ENCODE assay signal across 8 cellular contexts in the genomic region with DNA sequence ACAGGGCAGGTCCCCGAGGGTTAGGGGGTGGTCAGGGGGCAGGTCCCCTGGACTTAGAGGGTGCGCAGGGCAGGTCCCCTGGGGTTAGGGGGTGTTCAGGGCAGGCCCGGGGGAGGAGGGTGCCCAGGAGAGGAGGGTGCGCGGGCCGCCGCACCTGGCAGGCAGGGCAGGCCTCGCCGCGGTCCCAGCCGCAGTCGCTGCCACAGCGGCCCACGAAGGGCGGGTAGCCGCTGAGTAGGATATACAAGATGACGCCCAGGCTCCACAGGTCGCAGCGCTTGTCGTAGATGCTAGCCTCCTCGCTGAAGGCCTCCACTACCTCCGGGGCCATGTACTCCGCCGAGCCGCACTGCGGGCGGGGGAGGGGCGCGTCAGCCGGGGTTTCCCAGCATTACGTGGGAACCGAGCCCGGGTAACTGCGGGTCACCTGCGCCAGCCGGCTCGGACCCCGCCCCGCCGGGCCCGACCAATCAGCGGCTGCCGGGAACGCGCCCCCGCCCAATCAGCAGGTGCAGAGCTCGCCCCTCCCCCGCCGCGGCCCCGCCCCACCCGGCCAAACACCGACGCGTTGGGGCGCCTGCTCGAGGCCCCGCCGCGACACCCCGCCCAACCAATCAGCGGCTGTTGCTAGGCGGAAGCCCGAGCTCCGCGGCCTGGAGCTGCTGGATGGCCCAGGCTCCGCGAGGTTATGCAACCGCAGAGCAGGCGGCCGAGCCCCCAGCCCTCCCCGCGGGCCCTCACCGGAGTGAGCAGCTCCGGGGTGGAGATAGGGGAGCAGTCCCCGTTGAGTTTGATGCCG. TPM values are rescaled to one million over a fixed set of nuclear protein-coding genes. Genes with fewer than 3 reads are reported as not detected.
DNase-seq lines count a peak whose midpoint lies in the region; ATAC-seq and TF ChIP-seq lines count a peak whose summit lies in the region.

No MANE protein-coding gene starts in this region.

- no peak for TF ChIP-seq CTCF in RWPE1 (conservative IDR thresholded peaks at IDR 0.05; ENCODE audit: low read depth)
- no peak for TF ChIP-seq CTCF in fibroblast of villous mesenchyme (IDR thresholded peaks at IDR 0.05; ENCODE audit: insufficient read depth, low read depth, low read length)
- no peak for TF ChIP-seq CTCF in neural cell (IDR thresholded peaks at IDR 0.05; ENCODE audit: poor library complexity, severe bottlenecking)

- H3K4me2 ChIP-seq in Karpas-422 (ENCODE audit: low read depth, low read length, poor library complexity, severe bottlenecking) = peak overlapping the region; percentile 74
- peak overlapping the region; percentile 55 for H3K4me2 ChIP-seq in neural cell (ENCODE audit: low read length)

- H3K9me2 ChIP-seq in Karpas-422 (replicated peaks; ENCODE audit: insufficient read depth, low read length) = no peaks in the 10 kb centered on the region
- no peaks in the 10 kb centered on the region for H3K9me2 ChIP-seq in neural cell (ENCODE audit: insufficient read depth, low read length)

- no peaks in the 10 kb centered on the region for H3F3A ChIP-seq in neural cell (ENCODE audit: insufficient read depth, low read length, poor library complexity, severe bottlenecking)

- H3K4me3 Mint-ChIP-seq in stimulated activated naive CD8-positive, alpha-beta T cell treated with anti-CD3 and anti-CD28 coated beads, Interleukin-15, amount 100 ng/mL, for 72 hours = peak overlapping the region; percentile 85 to 97

- H4K20me1 ChIP-seq in Karpas-422 (ENCODE audit: insufficient read depth, low read depth, low read length) (peaks cover 56% of the 10 kb centered on the region), neural cell (ENCODE audit: insufficient read depth) (no peaks in the 10 kb centered on the region)

- H3K9ac ChIP-seq in Karpas-422 (ENCODE audit: low read length) (peak overlapping the region; percentile 69), neural cell (ENCODE audit: low read length) (peak overlapping the region; percentile 64)

- no peak overlapping the region for H2AFZ ChIP-seq in Karpas-422 (ENCODE audit: low read length)
- peak overlapping the region; percentile 21 for H2AFZ ChIP-seq in neural cell (ENCODE audit: low read depth, low read length)

- H3K27ac ChIP-seq in Karpas-422 (ENCODE audit: low read length) (peak overlapping the region; percentile 93), RWPE1 (peak overlapping the region; percentile 100), neural cell (ENCODE audit: low read length) (peak overlapping the region; percentile 79)

- peak overlapping the region; percentile 59 for H3K4me3 ChIP-seq in Karpas-422 (ENCODE audit: low read length)
- peak overlapping the region; percentile 18 for H3K4me3 ChIP-seq in fibroblast of villous mesenchyme (ENCODE audit: low read depth, low read length)
- peak overlapping the region; percentile 64 for H3K4me3 ChIP-seq in neural cell (ENCODE audit: low read length)

- DNase-seq in DMS 273 (lab: John Stamatoyannopoulos, UW; ENCODE audit: unreplicated experiment) = peak; percentile 99
- peak; percentile 98 for DNase-seq in Karpas-422
- peak; percentile 99 for DNase-seq in RWPE1 (ENCODE audit: low spot score)
- peak; percentile 99 for DNase-seq in activated gamma-delta T cell treated with Interleukin-2 at 50 U/mL for 16 hours
- peak; percentile 96 for DNase-seq in fibroblast of villous mesenchyme (ENCODE audit: low read depth)
- DNase-seq in stimulated activated naive CD8-positive, alpha-beta T cell treated with anti-CD3 and anti-CD28 coated beads, Interleukin-15, amount 100 ng/mL, for 72 hours = peak; percentile 99

- H3K9me3 ChIP-seq in Karpas-422 (ENCODE audit: low read length) (no peaks in the 10 kb centered on the region), neural cell (ENCODE audit: low read length) (no peaks in the 10 kb centered on the region)

- POLR2A ChIA-PET in RWPE1 (lab: Yijun Ruan, JAX; ENCODE audit: low non-redundant PET) = interaction anchor here (0.6 kb wide), 1 partner anchor 10 kb away, joined by 4 read pairs; no protein-coding TSS in a partner anchor

- peak; percentile 19 for TF ChIP-seq RAD21 in neural cell (conservative IDR thresholded peaks at IDR 0.05)

- H3K79me2 ChIP-seq in Karpas-422 (ENCODE audit: low read length) = 0 out of 2 replicates have a peak, but pooled peaks cover 4% of the 10 kb centered on the region
- H3K79me2 ChIP-seq in neural cell (replicated peaks; ENCODE audit: insufficient read depth, low read length) = no peaks in the 10 kb centered on the region

- no peaks in the 10 kb centered on the region for H3K9me3 Mint-ChIP-seq in stimulated activated naive CD8-positive, alpha-beta T cell treated with anti-CD3 and anti-CD28 coated beads, Interleukin-15, amount 100 ng/mL, for 72 hours

- no peaks in the 10 kb centered on the region for H3K27me3 ChIP-seq in Karpas-422 (ENCODE audit: low read length)
- H3K27me3 ChIP-seq in neural cell (ENCODE audit: insufficient read depth, low read depth, low read length) = no peaks in the 10 kb centered on the region

- CTCF ChIA-PET in RWPE1 (lab: Yijun Ruan, JAX) = interaction anchor here (0.6 to 1.4 kb wide), 2 partner anchors 28 to 178 kb away, joined by 3 to 4 read pairs; no protein-coding TSS in a partner anchor

- ATAC-seq in GM21717 (IDR thresholded peaks at IDR 0.05; ENCODE audit: unreplicated experiment) = peak; percentile 40
- peak; percentile 92 for ATAC-seq in stimulated activated naive CD8-positive, alpha-beta T cell treated with anti-CD3 and anti-CD28 coated beads, Interleukin-15, amount 100 ng/mL, for 72 hours

- H3K4me1 Mint-ChIP-seq in stimulated activated naive CD8-positive, alpha-beta T cell treated with anti-CD3 and anti-CD28 coated beads, Interleukin-15, amount 100 ng/mL, for 72 hours = peaks cover 74% of the 10 kb centered on the region

- peak overlapping the region; percentile 95 to 99 for H3K27ac Mint-ChIP-seq in stimulated activated naive CD8-positive, alpha-beta T cell treated with anti-CD3 and anti-CD28 coated beads, Interleukin-15, amount 100 ng/mL, for 72 hours

- H3K27me3 Mint-ChIP-seq in stimulated activated naive CD8-positive, alpha-beta T cell treated with anti-CD3 and anti-CD28 coated beads, Interleukin-15, amount 100 ng/mL, for 72 hours = no peaks in the 10 kb centered on the region

- peaks cover 96% of the 10 kb centered on the region for H3K4me1 ChIP-seq in Karpas-422 (ENCODE audit: low read length)

- H3K36me3 ChIP-seq in Karpas-422 (ENCODE audit: insufficient read depth, low read length) = peaks cover 42% of the 10 kb centered on the region
- H3K36me3 ChIP-seq in neural cell (ENCODE audit: insufficient read depth, low read length) = no peaks in the 10 kb centered on the region

- TF ChIP-seq EP300 in neural cell (conservative IDR thresholded peaks at IDR 0.05; ENCODE audit: poor library complexity, severe bottlenecking) = peak; percentile 67

TF ChIP-seq in neural cell, 6 proteins besides CTCF, POLR2A, EP300 and RAD21:
- TF ChIP-seq, protein P1, sequence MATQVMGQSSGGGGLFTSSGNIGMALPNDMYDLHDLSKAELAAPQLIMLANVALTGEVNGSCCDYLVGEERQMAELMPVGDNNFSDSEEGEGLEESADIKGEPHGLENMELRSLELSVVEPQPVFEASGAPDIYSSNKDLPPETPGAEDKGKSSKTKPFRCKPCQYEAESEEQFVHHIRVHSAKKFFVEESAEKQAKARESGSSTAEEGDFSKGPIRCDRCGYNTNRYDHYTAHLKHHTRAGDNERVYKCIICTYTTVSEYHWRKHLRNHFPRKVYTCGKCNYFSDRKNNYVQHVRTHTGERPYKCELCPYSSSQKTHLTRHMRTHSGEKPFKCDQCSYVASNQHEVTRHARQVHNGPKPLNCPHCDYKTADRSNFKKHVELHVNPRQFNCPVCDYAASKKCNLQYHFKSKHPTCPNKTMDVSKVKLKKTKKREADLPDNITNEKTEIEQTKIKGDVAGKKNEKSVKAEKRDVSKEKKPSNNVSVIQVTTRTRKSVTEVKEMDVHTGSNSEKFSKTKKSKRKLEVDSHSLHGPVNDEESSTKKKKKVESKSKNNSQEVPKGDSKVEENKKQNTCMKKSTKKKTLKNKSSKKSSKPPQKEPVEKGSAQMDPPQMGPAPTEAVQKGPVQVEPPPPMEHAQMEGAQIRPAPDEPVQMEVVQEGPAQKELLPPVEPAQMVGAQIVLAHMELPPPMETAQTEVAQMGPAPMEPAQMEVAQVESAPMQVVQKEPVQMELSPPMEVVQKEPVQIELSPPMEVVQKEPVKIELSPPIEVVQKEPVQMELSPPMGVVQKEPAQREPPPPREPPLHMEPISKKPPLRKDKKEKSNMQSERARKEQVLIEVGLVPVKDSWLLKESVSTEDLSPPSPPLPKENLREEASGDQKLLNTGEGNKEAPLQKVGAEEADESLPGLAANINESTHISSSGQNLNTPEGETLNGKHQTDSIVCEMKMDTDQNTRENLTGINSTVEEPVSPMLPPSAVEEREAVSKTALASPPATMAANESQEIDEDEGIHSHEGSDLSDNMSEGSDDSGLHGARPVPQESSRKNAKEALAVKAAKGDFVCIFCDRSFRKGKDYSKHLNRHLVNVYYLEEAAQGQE (IDR thresholded peaks at IDR 0.05; ENCODE audit: borderline replicate concordance) = peak; percentile 60
- TF ChIP-seq POLR2AphosphoS5 (IDR thresholded peaks at IDR 0.05) = peak; percentile 64
- no peak for TF ChIP-seq EZH2 (IDR thresholded peaks at IDR 0.05; ENCODE audit: borderline replicate concordance, insufficient read depth, low read length, poor library complexity, severe bottlenecking)
- peak; percentile 61 for TF ChIP-seq TAF1 (IDR thresholded peaks at IDR 0.05; ENCODE audit: low read depth)
- TF ChIP-seq MXI1 (conservative IDR thresholded peaks at IDR 0.05; ENCODE audit: poor library complexity, severe bottlenecking) = peak; percentile 13
- peak; percentile 1 for TF ChIP-seq SMC3 (conservative IDR thresholded peaks at IDR 0.05; ENCODE audit: poor library complexity)

RNA-seq across cellular contexts. Expression of a gene that starts 9.2 kb away (rescaled TPM):
- total RNA-seq in Karpas-422 (2014; rRNA removed; shearing (Covaris generic); ENCODE audit: low replicate concordance) = 526 and 862 TPM in 2 replicates
- 59.2 and 80.9 TPM in 2 replicates for total RNA-seq in fibroblast of villous mesenchyme
- 27.6 and 37.6 TPM in 2 replicates for polyA plus RNA-seq in neural cell
- polyA minus RNA-seq in neural cell = 25.1 and 25.8 TPM in 2 replicates

RNA-seq across cellular contexts. Expression of a gene that starts 26.4 kb away (rescaled TPM):
- total RNA-seq in Karpas-422 (2014; rRNA removed; shearing (Covaris generic); ENCODE audit: low replicate concordance) = 66.8 and 112 TPM in 2 replicates
- 46.6 and 51.5 TPM in 2 replicates for total RNA-seq in fibroblast of villous mesenchyme
- polyA plus RNA-seq in neural cell = 46.1 and 57.6 TPM in 2 replicates
- polyA minus RNA-seq in neural cell = 58.8 and 71.8 TPM in 2 replicates

RNA-seq across cellular contexts. Expression of a gene that starts 54.2 kb away (rescaled TPM):
- total RNA-seq in Karpas-422 (2014; rRNA removed; shearing (Covaris generic); ENCODE audit: low replicate concordance) = 153 and 219 TPM in 2 replicates
- 31.2 and 36.7 TPM in 2 replicates for total RNA-seq in fibroblast of villous mesenchyme
- polyA plus RNA-seq in neural cell = 5.8 and 8.3 TPM in 2 replicates
- 19.0 and 21.9 TPM in 2 replicates for polyA minus RNA-seq in neural cell

RNA-seq across cellular contexts. Expression of a gene that starts 54.8 kb away (rescaled TPM):
- total RNA-seq in Karpas-422 (2014; rRNA removed; shearing (Covaris generic); ENCODE audit: low replicate concordance) = 285 and 487 TPM in 2 replicates
- total RNA-seq in fibroblast of villous mesenchyme = 1.3 TPM in 2 replicates
- 39.3 and 45.8 TPM in 2 replicates for polyA plus RNA-seq in neural cell
- polyA minus RNA-seq in neural cell = 3.4 and 4.9 TPM in 2 replicates

Comparison
In these comparisons a context has a peak if more than half of its experiments do, and no peak if none do; other contexts are left out.
1. Peak in every context shown above with its lines: DNase-seq, ATAC-seq, H3K4me3 ChIP-seq and H3K27ac ChIP-seq.